Comparison of ENCODE assay signal across 8 cellular contexts in the genomic region with DNA sequence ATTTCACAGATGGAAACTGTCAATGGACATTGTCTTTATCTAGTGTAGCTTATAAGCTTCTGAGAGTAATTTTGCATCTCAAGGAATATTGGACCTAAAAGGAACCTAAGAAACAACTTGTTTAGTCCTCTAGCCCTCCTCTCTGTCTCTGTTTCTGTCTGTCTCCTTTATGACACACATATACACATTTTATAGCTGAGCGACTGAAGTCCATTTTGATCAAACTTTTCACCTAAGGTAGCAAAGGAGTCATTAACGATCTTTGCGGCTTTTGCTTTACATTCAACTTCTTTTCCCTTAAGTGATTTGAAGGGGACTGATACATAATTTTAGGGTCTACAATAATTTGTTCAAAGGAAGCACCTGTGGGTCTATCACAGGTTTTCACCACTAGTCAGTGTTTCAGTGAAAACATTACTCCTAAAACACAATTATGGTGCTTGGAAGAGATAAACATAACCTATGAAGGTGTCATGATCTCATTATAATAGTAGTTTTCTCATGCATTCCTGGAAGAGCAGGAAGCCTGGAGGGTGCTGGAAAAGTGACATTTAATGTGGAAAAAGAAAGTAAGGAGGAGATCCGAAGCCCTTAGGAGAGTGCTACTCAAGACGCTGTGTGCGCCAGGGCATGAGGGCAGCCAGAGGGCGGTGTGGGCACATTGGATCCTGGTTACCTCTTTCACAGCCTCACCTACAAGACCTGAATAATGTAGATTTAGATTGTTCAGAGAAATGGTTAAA.
DNase-seq lines count a peak whose midpoint lies in the region; ATAC-seq, FAIRE-seq and TF ChIP-seq lines count a peak whose summit lies in the region.

No MANE protein-coding gene starts in this region.

- peak; percentile 62 to 67 for TF ChIP-seq CTCF in tibial artery (IDR thresholded peaks at IDR 0.05)

- H3K4me1 Mint-ChIP-seq in activated CD4-positive, alpha-beta memory T cell treated with anti-CD3 and anti-CD28 coated beads for 36 hours (ENCODE audit: low read depth) = peaks cover 2% of the 10 kb centered on the region
- H3K4me1 Mint-ChIP-seq in effector memory CD8-positive, alpha-beta T cell (ENCODE audit: low read depth in 2 of 2) = peaks cover 4% of the 10 kb centered on the region in 2 donors
- H3K4me1 Mint-ChIP-seq in naive thymus-derived CD8-positive, alpha-beta T cell = peaks cover 2 to 8% (median 3%) of the 10 kb centered on the region in 4 donors

- TF ChIP-seq POLR2A in GM12891 (IDR thresholded peaks at IDR 0.05; ENCODE audit: low read depth, low read length) = no peak

- CTCF ChIA-PET in activated CD4-positive, alpha-beta memory T cell treated with anti-CD3 and anti-CD28 coated beads for 36 hours (lab: Charles Lee) = interaction anchor here (0.5 to 2.7 kb wide), 21 partner anchors 9 to 818 kb away, joined by 3 to 47 read pairs (median 3); a partner anchor contains a TSS

- no peaks in the 10 kb centered on the region for H3K27me3 Mint-ChIP-seq in activated CD4-positive, alpha-beta memory T cell treated with anti-CD3 and anti-CD28 coated beads for 36 hours
- H3K27me3 Mint-ChIP-seq in effector memory CD8-positive, alpha-beta T cell = peaks cover 0 to 4% of the 10 kb centered on the region in 2 donors
- peaks cover 0 to 5% (median 0%) of the 10 kb centered on the region in 5 donors for H3K27me3 Mint-ChIP-seq in naive thymus-derived CD8-positive, alpha-beta T cell

- H3K36me3 Mint-ChIP-seq in activated CD4-positive, alpha-beta memory T cell treated with anti-CD3 and anti-CD28 coated beads for 36 hours = no peaks in the 10 kb centered on the region
- no peaks in the 10 kb centered on the region for H3K36me3 Mint-ChIP-seq in effector memory CD8-positive, alpha-beta T cell (ENCODE audit: insufficient read depth)
- H3K36me3 Mint-ChIP-seq in naive thymus-derived CD8-positive, alpha-beta T cell = no peaks in the 10 kb centered on the region

- intact Hi-C loops in activated CD4-positive, alpha-beta memory T cell treated with anti-CD3 and anti-CD28 coated beads for 36 hours (cut with micrococcal nuclease) = loop anchor here (1.0 to 5.0 kb wide), 4 partner anchors 91 to 637 kb away; no protein-coding TSS in a partner anchor
- intact Hi-C loops in tibial artery (cut with DNase I; ENCODE audit: low total_unique reads) = loop anchor here (5.0 kb wide), 1 partner anchor 312 kb away; no protein-coding TSS in a partner anchor

- no peaks in the 10 kb centered on the region for H3K9me3 Mint-ChIP-seq in activated CD4-positive, alpha-beta memory T cell treated with anti-CD3 and anti-CD28 coated beads for 36 hours
- H3K9me3 Mint-ChIP-seq in effector memory CD8-positive, alpha-beta T cell = no peaks in the 10 kb centered on the region
- H3K9me3 Mint-ChIP-seq in naive thymus-derived CD8-positive, alpha-beta T cell = no peaks in the 10 kb centered on the region

- no peak overlapping the region for H3K27ac ChIP-seq in tibial artery

- no peaks in the 10 kb centered on the region for H3K27me3 ChIP-seq in tibial artery

- DNase-seq in GM12891 (ENCODE audit: insufficient read length, low spot score) (no peak), LoVo (ENCODE audit: low spot score) (peak; percentile 44), tibial artery (peak; percentile 25 to 66), NCI-H2227 treated with DMSO at 0.1 percent for 48 hours (lab: John Stamatoyannopoulos, UW) (no peak)
- DNase-seq in activated CD4-positive, alpha-beta memory T cell treated with anti-CD3 and anti-CD28 coated beads for 36 hours = peak; percentile 79
- peak; percentile 33 to 46 (median 43) for DNase-seq in effector memory CD8-positive, alpha-beta T cell
- DNase-seq in naive thymus-derived CD8-positive, alpha-beta T cell = peak; percentile 11 to 76 (median 42)

- no peaks in the 10 kb centered on the region for H3K36me3 ChIP-seq in tibial artery

- ATAC-seq in effector memory CD8-positive, alpha-beta T cell (replicated peaks) = peak; percentile 83
- ATAC-seq in naive thymus-derived CD8-positive, alpha-beta T cell = peak; percentile 86 to 91
- no peak for ATAC-seq in GM19395 (IDR thresholded peaks at IDR 0.05; ENCODE audit: unreplicated experiment)

- H3K9me3 ChIP-seq in tibial artery = no peaks in the 10 kb centered on the region

- H3K4me1 ChIP-seq in tibial artery = peaks cover 0 to 6% (median 0%) of the 10 kb centered on the region in 4 donors

- FAIRE-seq in GM12891 (lab: Jason Lieb, UNC) = peak; percentile 66

- POLR2A ChIA-PET in activated CD4-positive, alpha-beta memory T cell treated with anti-CD3 and anti-CD28 coated beads for 36 hours (lab: Charles Lee) = interaction anchor here (1.0 kb wide), 1 partner anchor 310 kb away, joined by 3 read pairs; no protein-coding TSS in a partner anchor
- POLR2A ChIA-PET in naive thymus-derived CD8-positive, alpha-beta T cell (lab: Charles Lee) = no interaction called here

- no peak overlapping the region for H3K4me3 Mint-ChIP-seq in activated CD4-positive, alpha-beta memory T cell treated with anti-CD3 and anti-CD28 coated beads for 36 hours
- no peak overlapping the region for H3K4me3 Mint-ChIP-seq in effector memory CD8-positive, alpha-beta T cell
- no peak overlapping the region for H3K4me3 Mint-ChIP-seq in naive thymus-derived CD8-positive, alpha-beta T cell

- H3K4me3 ChIP-seq in tibial artery = no peak overlapping the region

- no peak overlapping the region for H3K27ac Mint-ChIP-seq in activated CD4-positive, alpha-beta memory T cell treated with anti-CD3 and anti-CD28 coated beads for 36 hours
- no peak overlapping the region for H3K27ac Mint-ChIP-seq in effector memory CD8-positive, alpha-beta T cell
- peak overlapping the region in 1 of 10 donors; percentile 24 for H3K27ac Mint-ChIP-seq in naive thymus-derived CD8-positive, alpha-beta T cell

TF ChIP-seq in GM12891, 5 proteins besides CTCF, POLR2A, EP300 and RAD21:
- TF ChIP-seq TAF1 (IDR thresholded peaks at IDR 0.05; ENCODE audit: low read depth, low read length) (no peak), SPI1 (IDR thresholded peaks at IDR 0.05; ENCODE audit: low read depth, low read length) (no peak), POLR2AphosphoS5 (IDR thresholded peaks at IDR 0.05; ENCODE audit: low read depth, low read length) (no peak), PAX5 (IDR thresholded peaks at IDR 0.05; ENCODE audit: insufficient read depth, low read length, severe bottlenecking) (no peak), POU2F2 (IDR thresholded peaks at IDR 0.05; ENCODE audit: low read depth, low read length) (no peak)

Comparison
In these comparisons a context has a peak if more than half of its experiments do, and no peak if none do; other contexts are left out.
1. DNase-seq: peak in LoVo (single experiment), activated CD4-positive, alpha-beta memory T cell treated with anti-CD3 and anti-CD28 coated beads for 36 hours (single experiment), effector memory CD8-positive, alpha-beta T cell (3 of 3), naive thymus-derived CD8-positive, alpha-beta T cell (10 of 10) and tibial artery (2 of 2); none in GM12891 (single experiment) and NCI-H2227 treated with DMSO at 0.1 percent for 48 hours (single experiment).